ENCODE assay signal across 1 cellular context in the genomic region with DNA sequence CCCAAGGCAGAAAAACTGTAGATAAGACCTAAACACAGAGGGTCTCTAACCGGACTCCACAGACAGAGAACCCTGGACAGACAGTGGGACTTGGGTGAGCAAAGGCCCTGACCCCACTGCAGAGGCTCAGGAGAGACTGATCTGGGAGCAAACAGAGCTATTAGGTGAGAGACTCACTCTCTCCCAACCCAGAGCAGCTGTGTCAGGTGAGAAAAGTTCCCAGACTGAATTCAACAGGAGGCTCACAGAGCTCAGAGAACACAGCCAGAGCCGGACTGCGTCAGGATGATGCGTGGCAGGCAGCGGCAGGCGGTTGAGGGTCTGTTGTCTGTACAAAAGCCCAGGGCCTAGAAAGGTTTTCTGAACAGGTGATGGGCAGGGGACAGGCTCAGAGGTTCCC.
TF ChIP-seq lines count a peak whose summit lies in the region.

No MANE protein-coding gene starts in this region.

TF ChIP-seq in K562, 482 proteins besides CTCF, POLR2A, EP300 and RAD21:
- TF ChIP-seq, protein P1, sequence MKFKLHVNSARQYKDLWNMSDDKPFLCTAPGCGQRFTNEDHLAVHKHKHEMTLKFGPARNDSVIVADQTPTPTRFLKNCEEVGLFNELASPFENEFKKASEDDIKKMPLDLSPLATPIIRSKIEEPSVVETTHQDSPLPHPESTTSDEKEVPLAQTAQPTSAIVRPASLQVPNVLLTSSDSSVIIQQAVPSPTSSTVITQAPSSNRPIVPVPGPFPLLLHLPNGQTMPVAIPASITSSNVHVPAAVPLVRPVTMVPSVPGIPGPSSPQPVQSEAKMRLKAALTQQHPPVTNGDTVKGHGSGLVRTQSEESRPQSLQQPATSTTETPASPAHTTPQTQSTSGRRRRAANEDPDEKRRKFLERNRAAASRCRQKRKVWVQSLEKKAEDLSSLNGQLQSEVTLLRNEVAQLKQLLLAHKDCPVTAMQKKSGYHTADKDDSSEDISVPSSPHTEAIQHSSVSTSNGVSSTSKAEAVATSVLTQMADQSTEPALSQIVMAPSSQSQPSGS (CRISPR knock-in tag; IDR thresholded peaks at IDR 0.05): no peak
- TF ChIP-seq SRF (CRISPR knock-in tag; IDR thresholded peaks at IDR 0.05) (no peak), ZSCAN32 (CRISPR knock-in tag; IDR thresholded peaks at IDR 0.05) (no peak), ZNF143 (CRISPR knock-in tag; IDR thresholded peaks at IDR 0.05) (no peak), RBM22 (IDR thresholded peaks at IDR 0.05; ENCODE audit: low read depth, low read length, poor library complexity, severe bottlenecking) (no peak), SRSF7 (optimal IDR thresholded peaks at IDR 0.05; ENCODE audit: low read depth, low read length) (no peak), HMGN3 (IDR thresholded peaks at IDR 0.05; ENCODE audit: borderline replicate concordance, extremely low read depth, insufficient read length, low read depth, low read length) (no peak), PHF21A (IDR thresholded peaks at IDR 0.05; ENCODE audit: borderline replicate concordance, low read depth) (no peak)
- TF ChIP-seq, protein P2, sequence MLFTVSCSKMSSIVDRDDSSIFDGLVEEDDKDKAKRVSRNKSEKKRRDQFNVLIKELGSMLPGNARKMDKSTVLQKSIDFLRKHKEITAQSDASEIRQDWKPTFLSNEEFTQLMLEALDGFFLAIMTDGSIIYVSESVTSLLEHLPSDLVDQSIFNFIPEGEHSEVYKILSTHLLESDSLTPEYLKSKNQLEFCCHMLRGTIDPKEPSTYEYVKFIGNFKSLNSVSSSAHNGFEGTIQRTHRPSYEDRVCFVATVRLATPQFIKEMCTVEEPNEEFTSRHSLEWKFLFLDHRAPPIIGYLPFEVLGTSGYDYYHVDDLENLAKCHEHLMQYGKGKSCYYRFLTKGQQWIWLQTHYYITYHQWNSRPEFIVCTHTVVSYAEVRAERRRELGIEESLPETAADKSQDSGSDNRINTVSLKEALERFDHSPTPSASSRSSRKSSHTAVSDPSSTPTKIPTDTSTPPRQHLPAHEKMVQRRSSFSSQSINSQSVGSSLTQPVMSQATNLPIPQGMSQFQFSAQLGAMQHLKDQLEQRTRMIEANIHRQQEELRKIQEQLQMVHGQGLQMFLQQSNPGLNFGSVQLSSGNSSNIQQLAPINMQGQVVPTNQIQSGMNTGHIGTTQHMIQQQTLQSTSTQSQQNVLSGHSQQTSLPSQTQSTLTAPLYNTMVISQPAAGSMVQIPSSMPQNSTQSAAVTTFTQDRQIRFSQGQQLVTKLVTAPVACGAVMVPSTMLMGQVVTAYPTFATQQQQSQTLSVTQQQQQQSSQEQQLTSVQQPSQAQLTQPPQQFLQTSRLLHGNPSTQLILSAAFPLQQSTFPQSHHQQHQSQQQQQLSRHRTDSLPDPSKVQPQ (CRISPR knock-in tag; IDR thresholded peaks at IDR 0.05; ENCODE audit: borderline replicate concordance): no peak
- TF ChIP-seq, protein P3, sequence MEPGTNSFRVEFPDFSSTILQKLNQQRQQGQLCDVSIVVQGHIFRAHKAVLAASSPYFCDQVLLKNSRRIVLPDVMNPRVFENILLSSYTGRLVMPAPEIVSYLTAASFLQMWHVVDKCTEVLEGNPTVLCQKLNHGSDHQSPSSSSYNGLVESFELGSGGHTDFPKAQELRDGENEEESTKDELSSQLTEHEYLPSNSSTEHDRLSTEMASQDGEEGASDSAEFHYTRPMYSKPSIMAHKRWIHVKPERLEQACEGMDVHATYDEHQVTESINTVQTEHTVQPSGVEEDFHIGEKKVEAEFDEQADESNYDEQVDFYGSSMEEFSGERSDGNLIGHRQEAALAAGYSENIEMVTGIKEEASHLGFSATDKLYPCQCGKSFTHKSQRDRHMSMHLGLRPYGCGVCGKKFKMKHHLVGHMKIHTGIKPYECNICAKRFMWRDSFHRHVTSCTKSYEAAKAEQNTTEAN (CRISPR knock-in tag; IDR thresholded peaks at IDR 0.05): no peak
